Comparison of ENCODE assay signal across 2 cellular contexts in genomic region chr11:69241075-69241740, GRCh38.
TF ChIP-seq lines count a peak whose summit lies in the region.

No MANE protein-coding gene starts in this region.

TF ChIP-seq in A549, 52 proteins besides CTCF, POLR2A, EP300 and RAD21 (continued from another document):
- TF ChIP-seq USF2 (IDR thresholded peaks at IDR 0.05) (no peak), PHF8 (IDR thresholded peaks at IDR 0.05; ENCODE audit: borderline replicate concordance, low read depth) (no peak), JUN (IDR thresholded peaks at IDR 0.05) (no peak), ZC3H11A (IDR thresholded peaks at IDR 0.05) (no peak), TFCP2L1 (CRISPR knock-in tag; IDR thresholded peaks at IDR 0.05) (no peak), ZNF302 (CRISPR knock-in tag; IDR thresholded peaks at IDR 0.05) (no peak), CHD4 (IDR thresholded peaks at IDR 0.05; ENCODE audit: borderline replicate concordance) (no peak), KDM5A (IDR thresholded peaks at IDR 0.05) (no peak)

TF ChIP-seq in WTC11, 78 proteins besides CTCF, POLR2A, EP300 and RAD21 (continued from another document):
- TF ChIP-seq ZNF121 (CRISPR knock-in tag; IDR thresholded peaks at IDR 0.05) = no peak
TF ChIP-seq in WTC11: peak in this region for 0.
